In the genomic region with DNA sequence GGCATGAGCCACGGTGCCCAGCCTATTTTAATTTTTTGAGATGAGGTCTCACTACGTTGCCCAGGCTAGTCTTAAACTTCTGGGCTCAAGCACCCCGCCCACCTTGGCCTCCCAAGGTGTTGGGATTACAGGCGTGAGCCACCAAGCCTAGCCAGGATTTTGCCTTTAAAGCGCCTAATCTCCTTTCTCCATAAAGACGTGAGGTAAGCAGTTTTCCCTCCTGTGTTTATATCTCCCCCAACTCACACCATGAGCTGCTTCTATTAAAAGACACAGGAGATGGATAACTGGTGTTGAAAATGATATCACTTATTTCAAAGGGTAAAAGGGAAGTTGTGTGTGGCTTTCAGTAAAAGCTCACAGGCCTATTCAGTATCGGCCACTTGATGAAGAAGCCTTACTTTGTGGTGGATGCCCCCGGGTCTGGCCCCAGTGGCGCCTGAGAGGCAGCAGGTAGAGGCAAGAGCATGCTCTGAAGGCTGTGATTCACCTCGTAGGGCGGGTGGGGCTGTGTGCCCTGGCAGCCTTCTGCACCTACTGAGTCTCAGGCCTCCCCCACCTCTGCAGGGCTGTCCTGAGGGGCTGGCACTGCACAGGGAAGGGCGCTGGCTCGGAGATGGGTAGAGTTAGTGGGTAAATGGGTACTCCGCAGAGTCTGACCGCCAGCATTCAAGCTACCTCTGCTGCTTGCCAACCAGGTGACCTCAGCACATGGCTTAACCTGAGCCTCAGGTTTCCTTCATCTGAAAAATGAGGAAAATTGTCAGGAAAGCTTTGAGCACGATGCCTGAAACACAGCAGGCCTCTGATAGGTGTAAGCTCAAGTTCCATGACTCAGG, we compare ENCODE assay signal across 1 cellular context.
A peak's percentile ranks its signal among the peaks of the same experiment; 100 is the strongest.
TF ChIP-seq lines count a peak whose summit lies in the region.

No MANE protein-coding gene starts in this region.

TF ChIP-seq in K562, 482 proteins besides CTCF, POLR2A, EP300 and RAD21 (continued from another document and continues in another):
- TF ChIP-seq, protein P1, sequence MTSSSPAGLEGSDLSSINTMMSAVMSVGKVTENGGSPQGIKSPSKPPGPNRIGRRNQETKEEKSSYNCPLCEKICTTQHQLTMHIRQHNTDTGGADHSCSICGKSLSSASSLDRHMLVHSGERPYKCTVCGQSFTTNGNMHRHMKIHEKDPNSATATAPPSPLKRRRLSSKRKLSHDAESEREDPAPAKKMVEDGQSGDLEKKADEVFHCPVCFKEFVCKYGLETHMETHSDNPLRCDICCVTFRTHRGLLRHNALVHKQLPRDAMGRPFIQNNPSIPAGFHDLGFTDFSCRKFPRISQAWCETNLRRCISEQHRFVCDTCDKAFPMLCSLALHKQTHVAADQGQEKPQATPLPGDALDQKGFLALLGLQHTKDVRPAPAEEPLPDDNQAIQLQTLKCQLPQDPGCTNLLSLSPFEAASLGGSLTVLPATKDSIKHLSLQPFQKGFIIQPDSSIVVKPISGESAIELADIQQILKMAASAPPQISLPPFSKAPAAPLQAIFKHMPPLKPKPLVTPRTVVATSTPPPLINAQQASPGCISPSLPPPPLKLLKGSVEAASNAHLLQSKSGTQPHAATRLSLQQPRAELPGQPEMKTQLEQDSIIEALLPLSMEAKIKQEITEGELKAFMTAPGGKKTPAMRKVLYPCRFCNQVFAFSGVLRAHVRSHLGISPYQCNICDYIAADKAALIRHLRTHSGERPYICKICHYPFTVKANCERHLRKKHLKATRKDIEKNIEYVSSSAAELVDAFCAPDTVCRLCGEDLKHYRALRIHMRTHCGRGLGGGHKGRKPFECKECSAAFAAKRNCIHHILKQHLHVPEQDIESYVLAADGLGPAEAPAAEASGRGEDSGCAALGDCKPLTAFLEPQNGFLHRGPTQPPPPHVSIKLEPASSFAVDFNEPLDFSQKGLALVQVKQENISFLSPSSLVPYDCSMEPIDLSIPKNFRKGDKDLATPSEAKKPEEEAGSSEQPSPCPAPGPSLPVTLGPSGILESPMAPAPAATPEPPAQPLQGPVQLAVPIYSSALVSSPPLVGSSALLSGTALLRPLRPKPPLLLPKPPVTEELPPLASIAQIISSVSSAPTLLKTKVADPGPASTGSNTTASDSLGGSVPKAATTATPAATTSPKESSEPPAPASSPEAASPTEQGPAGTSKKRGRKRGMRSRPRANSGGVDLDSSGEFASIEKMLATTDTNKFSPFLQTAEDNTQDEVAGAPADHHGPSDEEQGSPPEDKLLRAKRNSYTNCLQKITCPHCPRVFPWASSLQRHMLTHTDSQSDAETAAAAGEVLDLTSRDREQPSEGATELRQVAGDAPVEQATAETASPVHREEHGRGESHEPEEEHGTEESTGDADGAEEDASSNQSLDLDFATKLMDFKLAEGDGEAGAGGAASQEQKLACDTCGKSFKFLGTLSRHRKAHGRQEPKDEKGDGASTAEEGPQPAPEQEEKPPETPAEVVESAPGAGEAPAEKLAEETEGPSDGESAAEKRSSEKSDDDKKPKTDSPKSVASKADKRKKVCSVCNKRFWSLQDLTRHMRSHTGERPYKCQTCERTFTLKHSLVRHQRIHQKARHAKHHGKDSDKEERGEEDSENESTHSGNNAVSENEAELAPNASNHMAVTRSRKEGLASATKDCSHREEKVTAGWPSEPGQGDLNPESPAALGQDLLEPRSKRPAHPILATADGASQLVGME (CRISPR knock-in tag; IDR thresholded peaks at IDR 0.05), result no peak
- peak; percentile 72 for TF ChIP-seq ARID1B (IDR thresholded peaks at IDR 0.05)
- TF ChIP-seq ZNF174 (CRISPR knock-in tag; IDR thresholded peaks at IDR 0.05), result no peak
- no peak for TF ChIP-seq ZNF133 (CRISPR knock-in tag; IDR thresholded peaks at IDR 0.05)
- no peak for TF ChIP-seq MTA3 (IDR thresholded peaks at IDR 0.05; ENCODE audit: borderline replicate concordance)
- TF ChIP-seq SOX6 (IDR thresholded peaks at IDR 0.05), result 0 out of 2 replicates have a peak, but pooled peaks have one; percentile 12
- no peak for TF ChIP-seq XRCC4 (IDR thresholded peaks at IDR 0.05; ENCODE audit: extremely low read depth, insufficient read depth, insufficient read length)
- TF ChIP-seq, protein P2, sequence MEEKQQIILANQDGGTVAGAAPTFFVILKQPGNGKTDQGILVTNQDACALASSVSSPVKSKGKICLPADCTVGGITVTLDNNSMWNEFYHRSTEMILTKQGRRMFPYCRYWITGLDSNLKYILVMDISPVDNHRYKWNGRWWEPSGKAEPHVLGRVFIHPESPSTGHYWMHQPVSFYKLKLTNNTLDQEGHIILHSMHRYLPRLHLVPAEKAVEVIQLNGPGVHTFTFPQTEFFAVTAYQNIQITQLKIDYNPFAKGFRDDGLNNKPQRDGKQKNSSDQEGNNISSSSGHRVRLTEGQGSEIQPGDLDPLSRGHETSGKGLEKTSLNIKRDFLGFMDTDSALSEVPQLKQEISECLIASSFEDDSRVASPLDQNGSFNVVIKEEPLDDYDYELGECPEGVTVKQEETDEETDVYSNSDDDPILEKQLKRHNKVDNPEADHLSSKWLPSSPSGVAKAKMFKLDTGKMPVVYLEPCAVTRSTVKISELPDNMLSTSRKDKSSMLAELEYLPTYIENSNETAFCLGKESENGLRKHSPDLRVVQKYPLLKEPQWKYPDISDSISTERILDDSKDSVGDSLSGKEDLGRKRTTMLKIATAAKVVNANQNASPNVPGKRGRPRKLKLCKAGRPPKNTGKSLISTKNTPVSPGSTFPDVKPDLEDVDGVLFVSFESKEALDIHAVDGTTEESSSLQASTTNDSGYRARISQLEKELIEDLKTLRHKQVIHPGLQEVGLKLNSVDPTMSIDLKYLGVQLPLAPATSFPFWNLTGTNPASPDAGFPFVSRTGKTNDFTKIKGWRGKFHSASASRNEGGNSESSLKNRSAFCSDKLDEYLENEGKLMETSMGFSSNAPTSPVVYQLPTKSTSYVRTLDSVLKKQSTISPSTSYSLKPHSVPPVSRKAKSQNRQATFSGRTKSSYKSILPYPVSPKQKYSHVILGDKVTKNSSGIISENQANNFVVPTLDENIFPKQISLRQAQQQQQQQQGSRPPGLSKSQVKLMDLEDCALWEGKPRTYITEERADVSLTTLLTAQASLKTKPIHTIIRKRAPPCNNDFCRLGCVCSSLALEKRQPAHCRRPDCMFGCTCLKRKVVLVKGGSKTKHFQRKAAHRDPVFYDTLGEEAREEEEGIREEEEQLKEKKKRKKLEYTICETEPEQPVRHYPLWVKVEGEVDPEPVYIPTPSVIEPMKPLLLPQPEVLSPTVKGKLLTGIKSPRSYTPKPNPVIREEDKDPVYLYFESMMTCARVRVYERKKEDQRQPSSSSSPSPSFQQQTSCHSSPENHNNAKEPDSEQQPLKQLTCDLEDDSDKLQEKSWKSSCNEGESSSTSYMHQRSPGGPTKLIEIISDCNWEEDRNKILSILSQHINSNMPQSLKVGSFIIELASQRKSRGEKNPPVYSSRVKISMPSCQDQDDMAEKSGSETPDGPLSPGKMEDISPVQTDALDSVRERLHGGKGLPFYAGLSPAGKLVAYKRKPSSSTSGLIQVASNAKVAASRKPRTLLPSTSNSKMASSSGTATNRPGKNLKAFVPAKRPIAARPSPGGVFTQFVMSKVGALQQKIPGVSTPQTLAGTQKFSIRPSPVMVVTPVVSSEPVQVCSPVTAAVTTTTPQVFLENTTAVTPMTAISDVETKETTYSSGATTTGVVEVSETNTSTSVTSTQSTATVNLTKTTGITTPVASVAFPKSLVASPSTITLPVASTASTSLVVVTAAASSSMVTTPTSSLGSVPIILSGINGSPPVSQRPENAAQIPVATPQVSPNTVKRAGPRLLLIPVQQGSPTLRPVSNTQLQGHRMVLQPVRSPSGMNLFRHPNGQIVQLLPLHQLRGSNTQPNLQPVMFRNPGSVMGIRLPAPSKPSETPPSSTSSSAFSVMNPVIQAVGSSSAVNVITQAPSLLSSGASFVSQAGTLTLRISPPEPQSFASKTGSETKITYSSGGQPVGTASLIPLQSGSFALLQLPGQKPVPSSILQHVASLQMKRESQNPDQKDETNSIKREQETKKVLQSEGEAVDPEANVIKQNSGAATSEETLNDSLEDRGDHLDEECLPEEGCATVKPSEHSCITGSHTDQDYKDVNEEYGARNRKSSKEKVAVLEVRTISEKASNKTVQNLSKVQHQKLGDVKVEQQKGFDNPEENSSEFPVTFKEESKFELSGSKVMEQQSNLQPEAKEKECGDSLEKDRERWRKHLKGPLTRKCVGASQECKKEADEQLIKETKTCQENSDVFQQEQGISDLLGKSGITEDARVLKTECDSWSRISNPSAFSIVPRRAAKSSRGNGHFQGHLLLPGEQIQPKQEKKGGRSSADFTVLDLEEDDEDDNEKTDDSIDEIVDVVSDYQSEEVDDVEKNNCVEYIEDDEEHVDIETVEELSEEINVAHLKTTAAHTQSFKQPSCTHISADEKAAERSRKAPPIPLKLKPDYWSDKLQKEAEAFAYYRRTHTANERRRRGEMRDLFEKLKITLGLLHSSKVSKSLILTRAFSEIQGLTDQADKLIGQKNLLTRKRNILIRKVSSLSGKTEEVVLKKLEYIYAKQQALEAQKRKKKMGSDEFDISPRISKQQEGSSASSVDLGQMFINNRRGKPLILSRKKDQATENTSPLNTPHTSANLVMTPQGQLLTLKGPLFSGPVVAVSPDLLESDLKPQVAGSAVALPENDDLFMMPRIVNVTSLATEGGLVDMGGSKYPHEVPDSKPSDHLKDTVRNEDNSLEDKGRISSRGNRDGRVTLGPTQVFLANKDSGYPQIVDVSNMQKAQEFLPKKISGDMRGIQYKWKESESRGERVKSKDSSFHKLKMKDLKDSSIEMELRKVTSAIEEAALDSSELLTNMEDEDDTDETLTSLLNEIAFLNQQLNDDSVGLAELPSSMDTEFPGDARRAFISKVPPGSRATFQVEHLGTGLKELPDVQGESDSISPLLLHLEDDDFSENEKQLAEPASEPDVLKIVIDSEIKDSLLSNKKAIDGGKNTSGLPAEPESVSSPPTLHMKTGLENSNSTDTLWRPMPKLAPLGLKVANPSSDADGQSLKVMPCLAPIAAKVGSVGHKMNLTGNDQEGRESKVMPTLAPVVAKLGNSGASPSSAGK (IDR thresholded peaks at IDR 0.05), result no peak
- TF ChIP-seq PHB2 (IDR thresholded peaks at IDR 0.05; ENCODE audit: low read depth), result no peak
- TF ChIP-seq TAL1 (IDR thresholded peaks at IDR 0.05), result peak; percentile 60
- TF ChIP-seq MCM2 (IDR thresholded peaks at IDR 0.05; ENCODE audit: low read depth), result no peak
- no peak for TF ChIP-seq KAT8 (IDR thresholded peaks at IDR 0.05; ENCODE audit: low read depth)
- TF ChIP-seq ZNF184 (CRISPR knock-in tag; IDR thresholded peaks at IDR 0.05), result no peak
- TF ChIP-seq TCF7L2 (IDR thresholded peaks at IDR 0.05; ENCODE audit: low read depth, low read length), result no peak
- 0 out of 2 replicates have a peak, but pooled peaks have one; percentile 41 for TF ChIP-seq MEF2D (tag; conservative IDR thresholded peaks at IDR 0.05; ENCODE audit: low read depth)
- peak in 1 of 2 experiments; percentile 3; a peak in 1 of 4 replicates for TF ChIP-seq SRF (CRISPR knock-in tag; IDR thresholded peaks at IDR 0.05)
- TF ChIP-seq ZBTB8A (IDR thresholded peaks at IDR 0.05; ENCODE audit: partially characterized antibody), result no peak
- TF ChIP-seq TCF3 (CRISPR knock-in tag; IDR thresholded peaks at IDR 0.05), result peak; percentile 77
- TF ChIP-seq, protein P3, sequence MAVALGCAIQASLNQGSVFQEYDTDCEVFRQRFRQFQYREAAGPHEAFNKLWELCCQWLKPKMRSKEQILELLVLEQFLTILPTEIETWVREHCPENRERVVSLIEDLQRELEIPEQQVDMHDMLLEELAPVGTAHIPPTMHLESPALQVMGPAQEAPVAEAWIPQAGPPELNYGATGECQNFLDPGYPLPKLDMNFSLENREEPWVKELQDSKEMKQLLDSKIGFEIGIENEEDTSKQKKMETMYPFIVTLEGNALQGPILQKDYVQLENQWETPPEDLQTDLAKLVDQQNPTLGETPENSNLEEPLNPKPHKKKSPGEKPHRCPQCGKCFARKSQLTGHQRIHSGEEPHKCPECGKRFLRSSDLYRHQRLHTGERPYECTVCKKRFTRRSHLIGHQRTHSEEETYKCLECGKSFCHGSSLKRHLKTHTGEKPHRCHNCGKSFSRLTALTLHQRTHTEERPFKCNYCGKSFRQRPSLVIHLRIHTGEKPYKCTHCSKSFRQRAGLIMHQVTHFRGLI (CRISPR knock-in tag; IDR thresholded peaks at IDR 0.05), result no peak
- TF ChIP-seq, protein P4, sequence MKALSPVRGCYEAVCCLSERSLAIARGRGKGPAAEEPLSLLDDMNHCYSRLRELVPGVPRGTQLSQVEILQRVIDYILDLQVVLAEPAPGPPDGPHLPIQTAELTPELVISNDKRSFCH (CRISPR knock-in tag; IDR thresholded peaks at IDR 0.05), result no peak
- TF ChIP-seq, protein P4 (tag; IDR thresholded peaks at IDR 0.05), result no peak
- TF ChIP-seq, protein P5, sequence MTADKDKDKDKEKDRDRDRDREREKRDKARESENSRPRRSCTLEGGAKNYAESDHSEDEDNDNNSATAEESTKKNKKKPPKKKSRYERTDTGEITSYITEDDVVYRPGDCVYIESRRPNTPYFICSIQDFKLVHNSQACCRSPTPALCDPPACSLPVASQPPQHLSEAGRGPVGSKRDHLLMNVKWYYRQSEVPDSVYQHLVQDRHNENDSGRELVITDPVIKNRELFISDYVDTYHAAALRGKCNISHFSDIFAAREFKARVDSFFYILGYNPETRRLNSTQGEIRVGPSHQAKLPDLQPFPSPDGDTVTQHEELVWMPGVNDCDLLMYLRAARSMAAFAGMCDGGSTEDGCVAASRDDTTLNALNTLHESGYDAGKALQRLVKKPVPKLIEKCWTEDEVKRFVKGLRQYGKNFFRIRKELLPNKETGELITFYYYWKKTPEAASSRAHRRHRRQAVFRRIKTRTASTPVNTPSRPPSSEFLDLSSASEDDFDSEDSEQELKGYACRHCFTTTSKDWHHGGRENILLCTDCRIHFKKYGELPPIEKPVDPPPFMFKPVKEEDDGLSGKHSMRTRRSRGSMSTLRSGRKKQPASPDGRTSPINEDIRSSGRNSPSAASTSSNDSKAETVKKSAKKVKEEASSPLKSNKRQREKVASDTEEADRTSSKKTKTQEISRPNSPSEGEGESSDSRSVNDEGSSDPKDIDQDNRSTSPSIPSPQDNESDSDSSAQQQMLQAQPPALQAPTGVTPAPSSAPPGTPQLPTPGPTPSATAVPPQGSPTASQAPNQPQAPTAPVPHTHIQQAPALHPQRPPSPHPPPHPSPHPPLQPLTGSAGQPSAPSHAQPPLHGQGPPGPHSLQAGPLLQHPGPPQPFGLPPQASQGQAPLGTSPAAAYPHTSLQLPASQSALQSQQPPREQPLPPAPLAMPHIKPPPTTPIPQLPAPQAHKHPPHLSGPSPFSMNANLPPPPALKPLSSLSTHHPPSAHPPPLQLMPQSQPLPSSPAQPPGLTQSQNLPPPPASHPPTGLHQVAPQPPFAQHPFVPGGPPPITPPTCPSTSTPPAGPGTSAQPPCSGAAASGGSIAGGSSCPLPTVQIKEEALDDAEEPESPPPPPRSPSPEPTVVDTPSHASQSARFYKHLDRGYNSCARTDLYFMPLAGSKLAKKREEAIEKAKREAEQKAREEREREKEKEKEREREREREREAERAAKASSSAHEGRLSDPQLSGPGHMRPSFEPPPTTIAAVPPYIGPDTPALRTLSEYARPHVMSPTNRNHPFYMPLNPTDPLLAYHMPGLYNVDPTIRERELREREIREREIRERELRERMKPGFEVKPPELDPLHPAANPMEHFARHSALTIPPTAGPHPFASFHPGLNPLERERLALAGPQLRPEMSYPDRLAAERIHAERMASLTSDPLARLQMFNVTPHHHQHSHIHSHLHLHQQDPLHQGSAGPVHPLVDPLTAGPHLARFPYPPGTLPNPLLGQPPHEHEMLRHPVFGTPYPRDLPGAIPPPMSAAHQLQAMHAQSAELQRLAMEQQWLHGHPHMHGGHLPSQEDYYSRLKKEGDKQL (CRISPR knock-in tag; IDR thresholded peaks at IDR 0.05; ENCODE audit: borderline replicate concordance), result no peak
